8 cellular contexts compared by ENCODE assay signal in genomic region chr21:31866077-31866511, GRCh38. TPM values are rescaled to one million over a fixed set of nuclear protein-coding genes. Genes with fewer than 3 reads are reported as not detected.
DNase-seq lines count a peak whose midpoint lies in the region; ATAC-seq and TF ChIP-seq lines count a peak whose summit lies in the region.

No MANE protein-coding gene starts in this region.

- DNase-seq in ACHN (peak; percentile 79), MV-4-11 (lab: John Stamatoyannopoulos, UW) (peak; percentile 52), SK-MEL-5 (ENCODE audit: low read depth, low spot score) (peak; percentile 78), head of caudate nucleus (peak; percentile 82 to 96 (median 89)), pons (ENCODE audit: low spot score) (peak; percentile 73), upper lobe of right lung (peak; percentile 95)
- peak; percentile 69 for DNase-seq in activated naive CD4-positive, alpha-beta T cell treated with anti-CD3 and anti-CD28 coated beads, Interleukin-2, amount 50 U/mL, for 16 hours

- no peaks in the 10 kb centered on the region for H3K9me3 ChIP-seq in upper lobe of right lung

- no peak overlapping the region for H3K27ac ChIP-seq in upper lobe of right lung

- no peaks in the 10 kb centered on the region for H3K36me3 ChIP-seq in upper lobe of right lung

- in situ Hi-C loops in ACHN (cut with HindIII; ENCODE audit: low pct_ligation_motif_present, low pct_unique_long_range_greater_than_20kb, low sequenced_read_pairs) (no loop called here), SK-MEL-5 (cut with HindIII; ENCODE audit: low pct_unique_long_range_greater_than_20kb, low sequenced_read_pairs) (no loop called here)

- peak; percentile 88 for TF ChIP-seq CTCF in upper lobe of right lung (IDR thresholded peaks at IDR 0.05)

- intact Hi-C loops in head of caudate nucleus (cut with DNase I): loop anchor here (2.0 kb wide), 1 partner anchor 393 kb away; no protein-coding TSS in a partner anchor
- intact Hi-C loops in upper lobe of right lung (cut with DNase I): loop anchor here (5.0 kb wide), 1 partner anchor 391 kb away; no protein-coding TSS in a partner anchor

- ATAC-seq in GM18907 (IDR thresholded peaks at IDR 0.05; ENCODE audit: unreplicated experiment) (peak; percentile 61), upper lobe of right lung (peak; percentile 91)

- H3K4me1 ChIP-seq in upper lobe of right lung: no peaks in the 10 kb centered on the region

- H3K27me3 ChIP-seq in upper lobe of right lung: peaks cover 2% of the 10 kb centered on the region

- no peak overlapping the region for H3K4me3 ChIP-seq in upper lobe of right lung

RNA-seq across cellular contexts. Expression of gene HUNK, which starts 6.7 kb away (rescaled TPM):
- total RNA-seq in SK-MEL-5 (2014; rRNA removed; shearing (Covaris generic)): 0.05 and 0.08 TPM in 2 replicates
- 0.07 and 1.5 TPM in 2 replicates for polyA plus RNA-seq in SK-MEL-5 (2015; cell fraction: cytosol; rRNA removed)
- 0.17 TPM in 1 of 2 replicates, not detected in the other for polyA plus RNA-seq in SK-MEL-5 (2015; cell fraction: nucleus; rRNA removed)
- total RNA-seq in upper lobe of right lung: 2.0 TPM
